ENCODE assay signal across 1 cellular context in the genomic region with DNA sequence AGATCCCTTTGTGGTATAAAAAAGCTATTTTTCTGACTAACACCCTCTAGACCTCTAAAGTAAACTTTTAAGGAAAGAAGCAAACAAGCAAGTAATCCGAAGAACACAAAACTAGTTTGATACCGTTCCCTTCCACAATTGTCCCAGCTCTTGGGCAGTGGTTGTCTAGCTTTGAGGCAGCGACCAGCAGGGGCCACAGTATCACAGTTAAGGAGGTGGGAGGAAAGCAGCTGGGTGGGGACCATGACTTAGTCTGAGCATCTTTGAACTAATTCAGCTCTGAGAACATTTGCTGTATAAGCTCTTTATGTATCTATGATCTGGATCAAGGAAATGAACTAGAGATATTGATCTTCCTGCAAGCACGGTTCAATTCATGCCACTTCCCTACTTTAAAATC.
TF ChIP-seq lines count a peak whose summit lies in the region.

No MANE protein-coding gene starts in this region.

TF ChIP-seq in H1, 55 proteins besides CTCF, POLR2A, EP300 and RAD21 (continued from another document):
- TF ChIP-seq, protein P1, sequence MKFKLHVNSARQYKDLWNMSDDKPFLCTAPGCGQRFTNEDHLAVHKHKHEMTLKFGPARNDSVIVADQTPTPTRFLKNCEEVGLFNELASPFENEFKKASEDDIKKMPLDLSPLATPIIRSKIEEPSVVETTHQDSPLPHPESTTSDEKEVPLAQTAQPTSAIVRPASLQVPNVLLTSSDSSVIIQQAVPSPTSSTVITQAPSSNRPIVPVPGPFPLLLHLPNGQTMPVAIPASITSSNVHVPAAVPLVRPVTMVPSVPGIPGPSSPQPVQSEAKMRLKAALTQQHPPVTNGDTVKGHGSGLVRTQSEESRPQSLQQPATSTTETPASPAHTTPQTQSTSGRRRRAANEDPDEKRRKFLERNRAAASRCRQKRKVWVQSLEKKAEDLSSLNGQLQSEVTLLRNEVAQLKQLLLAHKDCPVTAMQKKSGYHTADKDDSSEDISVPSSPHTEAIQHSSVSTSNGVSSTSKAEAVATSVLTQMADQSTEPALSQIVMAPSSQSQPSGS (IDR thresholded peaks at IDR 0.05; ENCODE audit: low read length) = no peak
- TF ChIP-seq ZNF274 (IDR thresholded peaks at IDR 0.05; ENCODE audit: borderline replicate concordance, extremely low read depth, low read length) (no peak), CBX8 (IDR thresholded peaks at IDR 0.05; ENCODE audit: borderline replicate concordance, low read depth, low read length) (no peak), TCF12 (IDR thresholded peaks at IDR 0.05; ENCODE audit: low read depth, low read length) (no peak), GTF2F1 (IDR thresholded peaks at IDR 0.05; ENCODE audit: borderline replicate concordance, low read depth, low read length) (no peak), CREB1 (IDR thresholded peaks at IDR 0.05) (no peak), TAF1 (IDR thresholded peaks at IDR 0.05; ENCODE audit: low read depth, low read length) (no peak), YY1 (IDR thresholded peaks at IDR 0.05; ENCODE audit: low read depth, low read length) (no peak), RXRA (IDR thresholded peaks at IDR 0.05; ENCODE audit: insufficient read depth, low read depth, low read length) (no peak), TEAD4 (IDR thresholded peaks at IDR 0.05; ENCODE audit: low read depth, low read length) (no peak), SAP30 (IDR thresholded peaks at IDR 0.05; ENCODE audit: insufficient read depth, insufficient replicate concordance, low read length) (no peak)
- TF ChIP-seq, protein P2, sequence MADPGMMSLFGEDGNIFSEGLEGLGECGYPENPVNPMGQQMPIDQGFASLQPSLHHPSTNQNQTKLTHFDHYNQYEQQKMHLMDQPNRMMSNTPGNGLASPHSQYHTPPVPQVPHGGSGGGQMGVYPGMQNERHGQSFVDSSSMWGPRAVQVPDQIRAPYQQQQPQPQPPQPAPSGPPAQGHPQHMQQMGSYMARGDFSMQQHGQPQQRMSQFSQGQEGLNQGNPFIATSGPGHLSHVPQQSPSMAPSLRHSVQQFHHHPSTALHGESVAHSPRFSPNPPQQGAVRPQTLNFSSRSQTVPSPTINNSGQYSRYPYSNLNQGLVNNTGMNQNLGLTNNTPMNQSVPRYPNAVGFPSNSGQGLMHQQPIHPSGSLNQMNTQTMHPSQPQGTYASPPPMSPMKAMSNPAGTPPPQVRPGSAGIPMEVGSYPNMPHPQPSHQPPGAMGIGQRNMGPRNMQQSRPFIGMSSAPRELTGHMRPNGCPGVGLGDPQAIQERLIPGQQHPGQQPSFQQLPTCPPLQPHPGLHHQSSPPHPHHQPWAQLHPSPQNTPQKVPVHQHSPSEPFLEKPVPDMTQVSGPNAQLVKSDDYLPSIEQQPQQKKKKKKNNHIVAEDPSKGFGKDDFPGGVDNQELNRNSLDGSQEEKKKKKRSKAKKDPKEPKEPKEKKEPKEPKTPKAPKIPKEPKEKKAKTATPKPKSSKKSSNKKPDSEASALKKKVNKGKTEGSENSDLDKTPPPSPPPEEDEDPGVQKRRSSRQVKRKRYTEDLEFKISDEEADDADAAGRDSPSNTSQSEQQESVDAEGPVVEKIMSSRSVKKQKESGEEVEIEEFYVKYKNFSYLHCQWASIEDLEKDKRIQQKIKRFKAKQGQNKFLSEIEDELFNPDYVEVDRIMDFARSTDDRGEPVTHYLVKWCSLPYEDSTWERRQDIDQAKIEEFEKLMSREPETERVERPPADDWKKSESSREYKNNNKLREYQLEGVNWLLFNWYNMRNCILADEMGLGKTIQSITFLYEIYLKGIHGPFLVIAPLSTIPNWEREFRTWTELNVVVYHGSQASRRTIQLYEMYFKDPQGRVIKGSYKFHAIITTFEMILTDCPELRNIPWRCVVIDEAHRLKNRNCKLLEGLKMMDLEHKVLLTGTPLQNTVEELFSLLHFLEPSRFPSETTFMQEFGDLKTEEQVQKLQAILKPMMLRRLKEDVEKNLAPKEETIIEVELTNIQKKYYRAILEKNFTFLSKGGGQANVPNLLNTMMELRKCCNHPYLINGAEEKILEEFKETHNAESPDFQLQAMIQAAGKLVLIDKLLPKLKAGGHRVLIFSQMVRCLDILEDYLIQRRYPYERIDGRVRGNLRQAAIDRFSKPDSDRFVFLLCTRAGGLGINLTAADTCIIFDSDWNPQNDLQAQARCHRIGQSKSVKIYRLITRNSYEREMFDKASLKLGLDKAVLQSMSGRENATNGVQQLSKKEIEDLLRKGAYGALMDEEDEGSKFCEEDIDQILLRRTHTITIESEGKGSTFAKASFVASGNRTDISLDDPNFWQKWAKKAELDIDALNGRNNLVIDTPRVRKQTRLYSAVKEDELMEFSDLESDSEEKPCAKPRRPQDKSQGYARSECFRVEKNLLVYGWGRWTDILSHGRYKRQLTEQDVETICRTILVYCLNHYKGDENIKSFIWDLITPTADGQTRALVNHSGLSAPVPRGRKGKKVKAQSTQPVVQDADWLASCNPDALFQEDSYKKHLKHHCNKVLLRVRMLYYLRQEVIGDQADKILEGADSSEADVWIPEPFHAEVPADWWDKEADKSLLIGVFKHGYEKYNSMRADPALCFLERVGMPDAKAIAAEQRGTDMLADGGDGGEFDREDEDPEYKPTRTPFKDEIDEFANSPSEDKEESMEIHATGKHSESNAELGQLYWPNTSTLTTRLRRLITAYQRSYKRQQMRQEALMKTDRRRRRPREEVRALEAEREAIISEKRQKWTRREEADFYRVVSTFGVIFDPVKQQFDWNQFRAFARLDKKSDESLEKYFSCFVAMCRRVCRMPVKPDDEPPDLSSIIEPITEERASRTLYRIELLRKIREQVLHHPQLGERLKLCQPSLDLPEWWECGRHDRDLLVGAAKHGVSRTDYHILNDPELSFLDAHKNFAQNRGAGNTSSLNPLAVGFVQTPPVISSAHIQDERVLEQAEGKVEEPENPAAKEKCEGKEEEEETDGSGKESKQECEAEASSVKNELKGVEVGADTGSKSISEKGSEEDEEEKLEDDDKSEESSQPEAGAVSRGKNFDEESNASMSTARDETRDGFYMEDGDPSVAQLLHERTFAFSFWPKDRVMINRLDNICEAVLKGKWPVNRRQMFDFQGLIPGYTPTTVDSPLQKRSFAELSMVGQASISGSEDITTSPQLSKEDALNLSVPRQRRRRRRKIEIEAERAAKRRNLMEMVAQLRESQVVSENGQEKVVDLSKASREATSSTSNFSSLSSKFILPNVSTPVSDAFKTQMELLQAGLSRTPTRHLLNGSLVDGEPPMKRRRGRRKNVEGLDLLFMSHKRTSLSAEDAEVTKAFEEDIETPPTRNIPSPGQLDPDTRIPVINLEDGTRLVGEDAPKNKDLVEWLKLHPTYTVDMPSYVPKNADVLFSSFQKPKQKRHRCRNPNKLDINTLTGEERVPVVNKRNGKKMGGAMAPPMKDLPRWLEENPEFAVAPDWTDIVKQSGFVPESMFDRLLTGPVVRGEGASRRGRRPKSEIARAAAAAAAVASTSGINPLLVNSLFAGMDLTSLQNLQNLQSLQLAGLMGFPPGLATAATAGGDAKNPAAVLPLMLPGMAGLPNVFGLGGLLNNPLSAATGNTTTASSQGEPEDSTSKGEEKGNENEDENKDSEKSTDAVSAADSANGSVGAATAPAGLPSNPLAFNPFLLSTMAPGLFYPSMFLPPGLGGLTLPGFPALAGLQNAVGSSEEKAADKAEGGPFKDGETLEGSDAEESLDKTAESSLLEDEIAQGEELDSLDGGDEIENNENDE (IDR thresholded peaks at IDR 0.05; ENCODE audit: insufficient replicate concordance, low read length) = no peak
